Comparison of ENCODE assay signal across 22 cellular contexts in genomic region chr14:22896351-22896750, GRCh38. TPM values are rescaled to one million over a fixed set of nuclear protein-coding genes. Genes with fewer than 3 reads are reported as not detected.
DNase-seq lines count a peak whose midpoint lies in the region; ATAC-seq and TF ChIP-seq lines count a peak whose summit lies in the region.
"Had no signal": no experiment of that assay in that cellular context is flagged by ENCODE, and none has a peak within 500 bp of the region (broad histone marks: within the 10 kb centered on the region; RNA-seq: fewer than 3 reads in every experiment).

No MANE protein-coding gene starts in this region.

- intact Hi-C loops in IMR-90 (cut with micrococcal nuclease), result loop anchor here (5.0 to 10.0 kb wide), 3 partner anchors 59 to 512 kb away; partner anchors contain the start of gene MMP14

- no peak overlapping the region for H3K18ac ChIP-seq in IMR-90 (ENCODE audit: low read depth, low read length)

- ATAC-seq in IMR-90 (ENCODE audit: low read depth) (no peak), HG02938 (IDR thresholded peaks at IDR 0.05; ENCODE audit: unreplicated experiment) (no peak)

- H3K79me2 ChIP-seq in neural cell (replicated peaks; ENCODE audit: insufficient read depth, low read length), result no peaks in the 10 kb centered on the region

- H4K91ac ChIP-seq in IMR-90 (ENCODE audit: insufficient read depth, low read depth, low read length), result peak overlapping the region; percentile 43; the same call in 1 of the 2 replicates

- H3K4me2 ChIP-seq in IMR-90 (ENCODE audit: low read depth, low read length) (no peak overlapping the region), neural cell (ENCODE audit: low read length) (peak overlapping the region; percentile 78)

- H3K56ac ChIP-seq in IMR-90 (ENCODE audit: extremely low read depth, insufficient read depth, low read length), result no peak overlapping the region

- H2AFZ ChIP-seq in IMR-90 (replicated peaks; ENCODE audit: low read length, poor library complexity), result no peak overlapping the region
- H2AFZ ChIP-seq in neural cell (ENCODE audit: low read depth, low read length), result no peak overlapping the region

- no peak for TF ChIP-seq EP300 in neural cell (conservative IDR thresholded peaks at IDR 0.05; ENCODE audit: poor library complexity, severe bottlenecking)

- no peaks in the 10 kb centered on the region for H3K9me2 ChIP-seq in neural cell (ENCODE audit: insufficient read depth, low read length)

- DNase-seq in DMS79 (lab: John Stamatoyannopoulos, UW) (peak; percentile 98), IMR-90 (no peak), caudate nucleus (lab: John Stamatoyannopoulos, UW) (peak in 1 of 61 donors; percentile 37), DMS114 treated with DMSO at 0.1 percent for 48 hours (lab: John Stamatoyannopoulos, UW; ENCODE audit: unreplicated experiment) (no peak), GM20000 (ENCODE audit: low spot score) (no peak)
- DNase-seq: CD8-positive, alpha-beta memory T cell; DMS 273 treated with DMSO at 0.1 percent for 48 hours; KG1; MM.1S; NCI-H1048; NCI-H1436; NCI-H187; NCI-H2081 treated with DMSO at 0.1 percent for 48 hours; NCI-H446 treated with DMSO at 0.1 percent for 48 hours; NCI-H526; NCI-H82; SHP77 treated with DMSO at 0.1 percent for 48 hours had no signal

- H3K27ac ChIP-seq in IMR-90 (ENCODE audit: insufficient read depth, low read length), result no peak overlapping the region
- H3K27ac ChIP-seq in caudate nucleus (ENCODE audit: low read depth, low read length), result peak overlapping the region; percentile 16
- peak overlapping the region; percentile 83 for H3K27ac ChIP-seq in neural cell (ENCODE audit: low read length)
- H3K27ac ChIP-seq: C4-2B, Peyer's patch had no signal

- H4K5ac ChIP-seq in IMR-90 (ENCODE audit: low read depth, low read length), result no peak overlapping the region

- peak overlapping the region; percentile 30; the same call in 1 of the 2 replicates for H2BK120ac ChIP-seq in IMR-90 (ENCODE audit: low read depth, low read length)

- peaks cover 17% of the 10 kb centered on the region for H3K4me1 ChIP-seq in IMR-90 (ENCODE audit: control insufficient read depth, insufficient read depth, low read length)
- H3K4me1 ChIP-seq: Peyer's patch had no signal

- TF ChIP-seq RAD21 in IMR-90 (IDR thresholded peaks at IDR 0.05; ENCODE audit: low read length), result no peak
- TF ChIP-seq RAD21 in neural cell (conservative IDR thresholded peaks at IDR 0.05), result no peak

- H3K23ac ChIP-seq in IMR-90 (ENCODE audit: low read depth, low read length), result peak overlapping the region; percentile 4; the same call in 1 of the 2 replicates

- in situ Hi-C loops in IMR-90 (cut with MboI; ENCODE audit: low sequenced_read_pairs), result no loop called here

- peak overlapping the region; percentile 26; the same call in 1 of the 2 replicates for H3K14ac ChIP-seq in IMR-90 (replicated peaks; ENCODE audit: low read depth, low read length)

- H3K9ac ChIP-seq in IMR-90 (ENCODE audit: low read depth, low read length) (no peak overlapping the region), neural cell (ENCODE audit: low read length) (peak overlapping the region; percentile 53)

- H3K27me3 ChIP-seq in IMR-90 (ENCODE audit: control insufficient read depth, insufficient read depth, low read length) (no peaks in the 10 kb centered on the region), neural cell (ENCODE audit: insufficient read depth, low read depth, low read length) (no peaks in the 10 kb centered on the region)
- H3K27me3 ChIP-seq: Peyer's patch had no signal

- no peak overlapping the region for H3K4ac ChIP-seq in IMR-90 (ENCODE audit: low read depth, low read length)

- 0 out of 3 replicates have a peak overlapping the region, but pooled peaks have one; percentile 34 for H2BK15ac ChIP-seq in IMR-90 (ENCODE audit: low read depth, low read length)

- no TSS peak for BruUV-seq in IMR-90 (replicated peaks; lab: Mats Ljungman, UMichigan)

- POLR2A ChIA-PET in IMR-90 (lab: Charles Lee; ENCODE audit: unreplicated experiment), result interaction anchor here (0.5 kb wide), 1 partner anchor 13 kb away, joined by 3 read pairs; no protein-coding TSS in a partner anchor

- CTCF ChIA-PET in IMR-90 (lab: Yijun Ruan, JAX), result interaction anchor here (1.7 kb wide), 1 partner anchor 73 kb away, joined by 4 read pairs; no protein-coding TSS in a partner anchor

- H4K20me1 ChIP-seq in IMR-90 (ENCODE audit: insufficient read depth, low read length) (no peaks in the 10 kb centered on the region), neural cell (ENCODE audit: insufficient read depth) (no peaks in the 10 kb centered on the region)

- no peak overlapping the region for H2BK5ac ChIP-seq in IMR-90 (ENCODE audit: low read depth, low read length, poor library complexity, severe bottlenecking)

- dilution Hi-C loops in IMR-90 (cut with HindIII; ENCODE audit: low sequenced_read_pairs, unreplicated experiment), result no loop called here

- H2BK20ac ChIP-seq in IMR-90 (ENCODE audit: low read depth, low read length), result peak overlapping the region; percentile 30; the same call in 1 of the 2 replicates

- H3K79me1 ChIP-seq in IMR-90 (ENCODE audit: low read depth in 1 of 2, low read length in 2 of 2), result peaks cover 0 to 17% of the 10 kb centered on the region in 2 experiments; a peak in 3 of 4 replicates

- no peak for TF ChIP-seq POLR2A in IMR-90 (IDR thresholded peaks at IDR 0.05; ENCODE audit: low read depth, low read length)

- 38% methylated on average over 4 of the region's 5 CpGs; no CpG with 5 or more reads in 1 of the 2 experiments for WGBS in IMR-90 (ENCODE audit: extremely low coverage in 2 of 2, insufficient read length in 1 of 2), 2 experiments

- no peaks in the 10 kb centered on the region for H3F3A ChIP-seq in neural cell (ENCODE audit: insufficient read depth, low read length, poor library complexity, severe bottlenecking)

- H3K9me3 ChIP-seq in IMR-90 (ENCODE audit: control insufficient read depth, insufficient read depth, low read length) (no peaks in the 10 kb centered on the region), neural cell (ENCODE audit: low read length) (no peaks in the 10 kb centered on the region)
- H3K9me3 ChIP-seq: Peyer's patch had no signal

- no peak for TF ChIP-seq CTCF in IMR-90 (conservative IDR thresholded peaks at IDR 0.05; ENCODE audit: low read depth, low read length)
- no peak for TF ChIP-seq CTCF in neural cell (IDR thresholded peaks at IDR 0.05; ENCODE audit: poor library complexity, severe bottlenecking)
- no peak for TF ChIP-seq CTCF in GM20000 (IDR thresholded peaks at IDR 0.05; ENCODE audit: extremely low read depth, missing control alignments)

- peak overlapping the region; percentile 77 for H2AK9ac ChIP-seq in IMR-90 (replicated peaks; ENCODE audit: low read depth, low read length, poor library complexity)

- H3K4me3 ChIP-seq in IMR-90 (ENCODE audit: insufficient read depth, low read depth, low read length) (no peak overlapping the region), neural cell (ENCODE audit: low read length) (peak overlapping the region; percentile 57)
- H3K4me3 ChIP-seq: Peyer's patch had no signal

- peak overlapping the region; percentile 31 for H2AK5ac ChIP-seq in IMR-90 (ENCODE audit: low read depth, low read length)

- no peak overlapping the region for H4K8ac ChIP-seq in IMR-90 (ENCODE audit: low read depth in 2 of 2, low read length in 2 of 2)

- peaks cover 20% of the 10 kb centered on the region for H3K9me1 ChIP-seq in IMR-90 (ENCODE audit: insufficient read depth, low read length)

- H3K36me3 ChIP-seq in IMR-90 (ENCODE audit: control insufficient read depth, insufficient read depth, low read length) (peaks cover 5% of the 10 kb centered on the region), neural cell (ENCODE audit: insufficient read depth, low read length) (no peaks in the 10 kb centered on the region)

TF ChIP-seq in IMR-90, 13 proteins besides CTCF, POLR2A, EP300 and RAD21 (continues in another document):
- TF ChIP-seq SMC3 (IDR thresholded peaks at IDR 0.05; ENCODE audit: low read depth, low read length), result no peak
- TF ChIP-seq RCOR1 (IDR thresholded peaks at IDR 0.05; ENCODE audit: insufficient replicate concordance, low read length), result no peak
- TF ChIP-seq CEBPB (IDR thresholded peaks at IDR 0.05; ENCODE audit: low read depth, low read length), result no peak
- no peak for TF ChIP-seq NFE2L2 (IDR thresholded peaks at IDR 0.05; ENCODE audit: low read depth, low read length)

TF ChIP-seq in neural cell, 6 proteins besides CTCF, POLR2A, EP300 and RAD21 (continues in another document):
- TF ChIP-seq MXI1 (conservative IDR thresholded peaks at IDR 0.05; ENCODE audit: poor library complexity, severe bottlenecking), result no peak
- TF ChIP-seq POLR2AphosphoS5 (IDR thresholded peaks at IDR 0.05), result no peak
- no peak for TF ChIP-seq EZH2 (IDR thresholded peaks at IDR 0.05; ENCODE audit: borderline replicate concordance, insufficient read depth, low read length, poor library complexity, severe bottlenecking)

RNA-seq across cellular contexts. Expression of gene REM2, which starts 13.3 kb away (rescaled TPM):
- under 0.01 TPM in 2 replicates for total RNA-seq in IMR-90 (2012; rRNA removed)
- polyA plus RNA-seq in IMR-90 (2012; rRNA removed), result 0.07 TPM in 1 of 2 replicates, not detected in the other
- polyA plus RNA-seq in IMR-90 (2012; cell fraction: cytosol; rRNA removed), result 0.04 TPM in 1 of 2 replicates, not detected in the other
- polyA plus RNA-seq in IMR-90 (2012; cell fraction: nucleus; rRNA removed; ENCODE audit: low replicate concordance), result 0.52 and 0.69 TPM in 2 replicates
- 28.6 and 31.1 TPM in 2 replicates for polyA plus RNA-seq in neural cell
- polyA minus RNA-seq in neural cell, result 21.9 and 29.5 TPM in 2 replicates
- total RNA-seq: A673 had no signal

RNA-seq across cellular contexts. Expression of gene RBM23, which starts 22.6 kb away (rescaled TPM):
- 375 and 830 TPM in 2 replicates for total RNA-seq in IMR-90 (2012; rRNA removed)
- polyA plus RNA-seq in IMR-90 (2012; rRNA removed), result 43.4 and 44.7 TPM in 2 replicates
- polyA plus RNA-seq in IMR-90 (2012; cell fraction: cytosol; rRNA removed), result 35.2 and 53.2 TPM in 2 replicates
- polyA plus RNA-seq in IMR-90 (2012; cell fraction: nucleus; rRNA removed; ENCODE audit: low replicate concordance), result 61.2 and 73.0 TPM in 2 replicates
- polyA plus RNA-seq in neural cell, result 83.7 and 96.7 TPM in 2 replicates
- 90.8 and 175 TPM in 2 replicates for polyA minus RNA-seq in neural cell

RNA-seq across cellular contexts. Expression of gene LRP10, which starts 24.8 kb away (rescaled TPM):
- 19.4 and 25.1 TPM in 2 replicates for total RNA-seq in IMR-90 (2012; rRNA removed)
- 118 and 121 TPM in 2 replicates for polyA plus RNA-seq in IMR-90 (2012; rRNA removed)
- polyA plus RNA-seq in IMR-90 (2012; cell fraction: cytosol; rRNA removed), result 86.3 and 158 TPM in 2 replicates
- 38.3 and 104 TPM in 2 replicates for polyA plus RNA-seq in IMR-90 (2012; cell fraction: nucleus; rRNA removed; ENCODE audit: low replicate concordance)
- 0.22 and 1.1 TPM in 2 replicates for polyA plus RNA-seq in neural cell
- 0.24 and 0.58 TPM in 2 replicates for polyA minus RNA-seq in neural cell

RNA-seq across cellular contexts. Expression of gene PRMT5, which starts 32.8 kb away (rescaled TPM):
- 92.2 and 99.3 TPM in 2 replicates for total RNA-seq in IMR-90 (2012; rRNA removed)
- polyA plus RNA-seq in IMR-90 (2012; rRNA removed) (136 and 152 TPM in 2 replicates), neural cell (102 and 114 TPM in 2 replicates)
- 94.8 and 121 TPM in 2 replicates for polyA plus RNA-seq in IMR-90 (2012; cell fraction: cytosol; rRNA removed)
- polyA plus RNA-seq in IMR-90 (2012; cell fraction: nucleus; rRNA removed; ENCODE audit: low replicate concordance), result 94.0 and 146 TPM in 2 replicates
- 83.9 and 97.9 TPM in 2 replicates for polyA minus RNA-seq in neural cell

RNA-seq across cellular contexts. Expression of gene MMP14, which starts 60.0 kb away (rescaled TPM):
- 124 and 156 TPM in 2 replicates for total RNA-seq in IMR-90 (2012; rRNA removed)
- polyA plus RNA-seq in IMR-90 (2012; rRNA removed), result 315 and 375 TPM in 2 replicates
- 185 and 358 TPM in 2 replicates for polyA plus RNA-seq in IMR-90 (2012; cell fraction: cytosol; rRNA removed)
- polyA plus RNA-seq in IMR-90 (2012; cell fraction: nucleus; rRNA removed; ENCODE audit: low replicate concordance), result 492 and 622 TPM in 2 replicates
- polyA plus RNA-seq in neural cell, result 0.30 and 1.5 TPM in 2 replicates
- polyA minus RNA-seq in neural cell, result 0.69 and 0.97 TPM in 2 replicates
- polyA plus RNA-seq: CD8-positive, alpha-beta memory T cell had no signal

Comparison
In these comparisons a context has a peak if more than half of its experiments do, and no peak if none do; other contexts are left out.
1. RNA of gene REM2, which starts 13.3 kb away (polyA plus RNA-seq): 28.6 to 31.1 TPM in neural cell; 0.04 to 0.69 TPM in IMR-90; every median in the first group is over 10 times any median in the second.
2. RNA of gene LRP10, which starts 24.8 kb away (polyA plus RNA-seq): 38.3 to 158 TPM in IMR-90; 0.22 to 1.1 TPM in neural cell; every median in the first group is over 10 times any median in the second.